ENCODE assay signal across 1 cellular context in genomic region chr22:17980638-17981051, GRCh38.
TF ChIP-seq lines count a peak whose summit lies in the region.

No MANE protein-coding gene starts in this region.

TF ChIP-seq in HEK293, 187 proteins besides CTCF, POLR2A, EP300 and RAD21 (continued from another document):
- TF ChIP-seq, protein P1, sequence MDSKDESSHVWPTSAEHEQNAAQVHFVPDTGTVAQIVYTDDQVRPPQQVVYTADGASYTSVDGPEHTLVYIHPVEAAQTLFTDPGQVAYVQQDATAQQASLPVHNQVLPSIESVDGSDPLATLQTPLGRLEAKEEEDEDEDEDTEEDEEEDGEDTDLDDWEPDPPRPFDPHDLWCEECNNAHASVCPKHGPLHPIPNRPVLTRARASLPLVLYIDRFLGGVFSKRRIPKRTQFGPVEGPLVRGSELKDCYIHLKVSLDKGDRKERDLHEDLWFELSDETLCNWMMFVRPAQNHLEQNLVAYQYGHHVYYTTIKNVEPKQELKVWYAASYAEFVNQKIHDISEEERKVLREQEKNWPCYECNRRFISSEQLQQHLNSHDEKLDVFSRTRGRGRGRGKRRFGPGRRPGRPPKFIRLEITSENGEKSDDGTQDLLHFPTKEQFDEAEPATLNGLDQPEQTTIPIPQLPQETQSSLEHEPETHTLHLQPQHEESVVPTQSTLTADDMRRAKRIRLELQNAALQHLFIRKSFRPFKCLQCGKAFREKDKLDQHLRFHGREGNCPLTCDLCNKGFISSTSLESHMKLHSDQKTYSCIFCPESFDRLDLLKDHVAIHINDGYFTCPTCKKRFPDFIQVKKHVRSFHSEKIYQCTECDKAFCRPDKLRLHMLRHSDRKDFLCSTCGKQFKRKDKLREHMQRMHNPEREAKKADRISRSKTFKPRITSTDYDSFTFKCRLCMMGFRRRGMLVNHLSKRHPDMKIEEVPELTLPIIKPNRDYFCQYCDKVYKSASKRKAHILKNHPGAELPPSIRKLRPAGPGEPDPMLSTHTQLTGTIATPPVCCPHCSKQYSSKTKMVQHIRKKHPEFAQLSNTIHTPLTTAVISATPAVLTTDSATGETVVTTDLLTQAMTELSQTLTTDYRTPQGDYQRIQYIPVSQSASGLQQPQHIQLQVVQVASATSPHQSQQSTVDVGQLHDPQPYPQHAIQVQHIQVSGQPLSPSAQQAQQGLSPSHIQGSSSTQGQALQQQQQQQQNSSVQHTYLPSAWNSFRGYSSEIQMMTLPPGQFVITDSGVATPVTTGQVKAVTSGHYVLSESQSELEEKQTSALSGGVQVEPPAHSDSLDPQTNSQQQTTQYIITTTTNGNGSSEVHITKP (tag by site-specific recombination; IDR thresholded peaks at IDR 0.05) = peak; percentile 32; the same call in 1 of the 2 replicates
- TF ChIP-seq ZEB2 (tag by site-specific recombination; IDR thresholded peaks at IDR 0.05) (0 out of 2 replicates have a peak, but pooled peaks have one; percentile 27), ZNF600 (tag by site-specific recombination; IDR thresholded peaks at IDR 0.05) (peak; percentile 67), GLIS2 (tag by site-specific recombination; IDR thresholded peaks at IDR 0.05) (0 out of 2 replicates have a peak, but pooled peaks have one; percentile 12), ZBTB44 (tag by site-specific recombination; IDR thresholded peaks at IDR 0.05) (no peak), SP2 (tag by site-specific recombination; IDR thresholded peaks at IDR 0.05) (0 out of 2 replicates have a peak, but pooled peaks have one; percentile 13), PRDM4 (tag by site-specific recombination; IDR thresholded peaks at IDR 0.05) (no peak)
